ENCODE assay signal across 17 cellular contexts in genomic region chr11:2310073-2310785, GRCh38. TPM values are rescaled to one million over a fixed set of nuclear protein-coding genes. Genes with fewer than 3 reads are reported as not detected.
A peak's percentile ranks its signal among the peaks of the same experiment; 100 is the strongest.
DNase-seq lines count a peak whose midpoint lies in the region; ATAC-seq and TF ChIP-seq lines count a peak whose summit lies in the region.
"Had no signal": no experiment of that assay in that cellular context is flagged by ENCODE, and none has a peak within 500 bp of the region (broad histone marks: within the 10 kb centered on the region; RNA-seq: fewer than 3 reads in every experiment).

No MANE protein-coding gene starts in this region.

- WGBS in suprapubic skin: 95% methylated on average over 3 of the region's 16 CpGs

- no peak for TF ChIP-seq EP300 in suprapubic skin (IDR thresholded peaks at IDR 0.05)

- H3K4me1 ChIP-seq in Peyer's patch (peaks cover 0 to 29% (median 10%) of the 10 kb centered on the region in 4 donors), suprapubic skin (peaks cover 51% of the 10 kb centered on the region), gastrocnemius medialis (peaks cover 11 to 16% of the 10 kb centered on the region in 2 donors)

- POLR2A ChIA-PET in naive thymus-derived CD8-positive, alpha-beta T cell (lab: Charles Lee): interaction anchor here (0.6 to 9.5 kb wide), 7 partner anchors 8 to 93 kb away, joined by 3 to 112 read pairs (median 8); partner anchors contain the start of genes C11orf21, TSPAN32 and TSSC4

- H3K27ac ChIP-seq in Peyer's patch: no peak overlapping the region
- H3K27ac ChIP-seq in suprapubic skin: no peak overlapping the region
- no peak overlapping the region for H3K27ac ChIP-seq in gastrocnemius medialis
- H3K27ac ChIP-seq: A549, PC-9 had no signal

- H3K36me3 ChIP-seq in Peyer's patch: no peaks in the 10 kb centered on the region
- no peaks in the 10 kb centered on the region for H3K36me3 ChIP-seq in suprapubic skin
- no peaks in the 10 kb centered on the region for H3K36me3 ChIP-seq in gastrocnemius medialis

- no peaks in the 10 kb centered on the region for H3K27me3 Mint-ChIP-seq in naive thymus-derived CD8-positive, alpha-beta T cell

- in situ Hi-C loops in gastrocnemius medialis (cut with MboI; ENCODE audit: low sequenced_read_pairs in 4 of 4): loop anchor here in 1 of 4 donors (10.0 kb wide), 1 partner anchor 115 kb away; no protein-coding TSS in a partner anchor

- H3K9me3 ChIP-seq in Peyer's patch: no peaks in the 10 kb centered on the region
- no peaks in the 10 kb centered on the region for H3K9me3 ChIP-seq in suprapubic skin
- H3K9me3 ChIP-seq in gastrocnemius medialis: no peaks in the 10 kb centered on the region
- H3K9me3 ChIP-seq: A549 had no signal

- TF ChIP-seq CTCF in Peyer's patch (IDR thresholded peaks at IDR 0.05): no peak
- TF ChIP-seq CTCF in suprapubic skin (IDR thresholded peaks at IDR 0.05): no peak
- no peak for TF ChIP-seq CTCF in gastrocnemius medialis (IDR thresholded peaks at IDR 0.05 in 4 of 5, conservative IDR thresholded peaks at IDR 0.05 in 1 of 5)

- no peak overlapping the region for H3K4me3 ChIP-seq in Peyer's patch
- H3K4me3 ChIP-seq in suprapubic skin: no peak overlapping the region
- no peak overlapping the region for H3K4me3 ChIP-seq in gastrocnemius medialis
- H3K4me3 ChIP-seq: A549, PC-9 had no signal

- peaks cover 26 to 67% (median 42%) of the 10 kb centered on the region in 4 donors for H3K4me1 Mint-ChIP-seq in naive thymus-derived CD8-positive, alpha-beta T cell

- TF ChIP-seq POLR2A in Peyer's patch (IDR thresholded peaks at IDR 0.05) (no peak), suprapubic skin (IDR thresholded peaks at IDR 0.05) (no peak), gastrocnemius medialis (IDR thresholded peaks at IDR 0.05) (no peak)

- no peaks in the 10 kb centered on the region for H3K9me3 Mint-ChIP-seq in naive thymus-derived CD8-positive, alpha-beta T cell

- peak overlapping the region in 6 of 10 donors; percentile 35 to 85 (median 57) for H3K27ac Mint-ChIP-seq in naive thymus-derived CD8-positive, alpha-beta T cell

- peaks cover 0 to 5% (median 2%) of the 10 kb centered on the region in 3 donors for H3K36me3 Mint-ChIP-seq in naive thymus-derived CD8-positive, alpha-beta T cell

- DNase-seq in Right ventricle myocardium superior (peak; percentile 26), cardiac septum (ENCODE audit: low spot score) (no peak), Peyer's patch (peak in 2 of 3 donors; percentile 34 to 38), suprapubic skin (ENCODE audit: low spot score in 2 of 2) (peak; percentile 53 to 76), gastrocnemius medialis (no peak), OCI-M1 (lab: John Stamatoyannopoulos, UW) (no peak), RPMI8226 (no peak)
- DNase-seq in naive thymus-derived CD8-positive, alpha-beta T cell: no peak
- DNase-seq: GOT3, KBM-7, NCI-H1105 treated with DMSO at 0.1 percent for 48 hours, NCI-H1694, NCI-H510A treated with DMSO at 0.1 percent for 48 hours, NCI-H82, PC-9 had no signal

- intact Hi-C loops in Right ventricle myocardium superior (cut with DNase I): no loop called here
- intact Hi-C loops in cardiac septum (cut with DNase I): no loop called here
- intact Hi-C loops in gastrocnemius medialis (cut with DNase I; ENCODE audit: low total_unique reads): no loop called here

- H3K27me3 ChIP-seq in Peyer's patch: no peaks in the 10 kb centered on the region
- H3K27me3 ChIP-seq in suprapubic skin: no peaks in the 10 kb centered on the region
- no peaks in the 10 kb centered on the region for H3K27me3 ChIP-seq in gastrocnemius medialis

- ATAC-seq in Right ventricle myocardium superior (ENCODE audit: poor library complexity): no peak
- no peak for ATAC-seq in naive thymus-derived CD8-positive, alpha-beta T cell
- no peak for ATAC-seq in gastrocnemius medialis
- ATAC-seq: A549 had no signal

- no peak overlapping the region for H3K4me3 Mint-ChIP-seq in naive thymus-derived CD8-positive, alpha-beta T cell

RNA-seq across cellular contexts. Expression of gene TSPAN32, which starts 8.4 kb away (rescaled TPM):
- total RNA-seq in Right ventricle myocardium superior (13.9 TPM), cardiac septum (26.2 TPM), Peyer's patch (1 to 10 TPM in 2 of 4 donors, not detected in 2; 1.6 to 1.7 TPM), suprapubic skin (1 to 10 TPM in 1 of 4 donors, under 1 TPM in 1, not detected in 2; 0.26 to 4.3 TPM), gastrocnemius medialis (not detected)
- 100 to 1,000 TPM; 158 to 171 TPM for total RNA-seq in naive thymus-derived CD8-positive, alpha-beta T cell
- 100 to 1,000 TPM in 1 of 3 donors, 10 to 100 TPM in 2; 58.5 to 124 (median 96.6) TPM for polyA plus RNA-seq in naive thymus-derived CD8-positive, alpha-beta T cell
- total RNA-seq: PC-9 had no signal
- polyA plus RNA-seq: A549 had no signal

RNA-seq across cellular contexts. Expression of gene C11orf21, which starts 8.5 kb away (rescaled TPM):
- 43.6 TPM for total RNA-seq in Right ventricle myocardium superior
- 23.2 TPM for total RNA-seq in cardiac septum
- total RNA-seq in Peyer's patch: 1 to 10 TPM in 3 of 4 donors, not detected in 1; 1.1 to 9.9 (median 1.3) TPM
- total RNA-seq in naive thymus-derived CD8-positive, alpha-beta T cell: 100 to 1,000 TPM; 113 to 115 TPM
- polyA plus RNA-seq in naive thymus-derived CD8-positive, alpha-beta T cell: 10 to 100 TPM; 13.6 to 20.2 (median 20.2) TPM
- 1 to 10 TPM in 2 of 4 donors, not detected in 2; 1.2 to 2.5 TPM for total RNA-seq in suprapubic skin
- under 1 TPM in 1 of 4 donors, not detected in 3; 0.10 TPM for total RNA-seq in gastrocnemius medialis
- total RNA-seq: PC-9 had no signal
- polyA plus RNA-seq: A549, BJ had no signal

RNA-seq across cellular contexts. Expression of gene ASCL2, which starts 39.8 kb away (rescaled TPM):
- total RNA-seq in Right ventricle myocardium superior (0.11 TPM), cardiac septum (not detected), Peyer's patch (10 to 100 TPM in 1 of 4 donors, 1 to 10 TPM in 3; 7.5 to 11.9 (median 8.4) TPM), suprapubic skin (10 to 100 TPM; 11.4 to 18.0 (median 15.9) TPM), gastrocnemius medialis (not detected)
- under 1 TPM in 1 of 2 experiments, not detected in 1; 0.19 TPM for total RNA-seq in naive thymus-derived CD8-positive, alpha-beta T cell
- 1 to 10 TPM in 1 of 3 donors, under 1 TPM in 1, not detected in 1; 0.23 to 2.8 TPM for polyA plus RNA-seq in naive thymus-derived CD8-positive, alpha-beta T cell
- total RNA-seq: PC-9 had no signal
- polyA plus RNA-seq: A549, BJ had no signal

Comparison
In these comparisons a context has a peak if more than half of its experiments do, and no peak if none do; other contexts are left out.
1. DNase-seq: peak in Right ventricle myocardium superior (single experiment), Peyer's patch (2 of 3) and suprapubic skin (2 of 2); none in cardiac septum (single experiment), naive thymus-derived CD8-positive, alpha-beta T cell (0 of 10), gastrocnemius medialis (0 of 2), OCI-M1 (single experiment) and RPMI8226 (single experiment).